ENCODE assay signal across 18 cellular contexts in genomic region chr4:164892018-164892417, GRCh38. TPM values are rescaled to one million over a fixed set of nuclear protein-coding genes. Genes with fewer than 3 reads are reported as not detected.
DNase-seq lines count a peak whose midpoint lies in the region; ATAC-seq lines count a peak whose summit lies in the region.
"Had no signal": no experiment of that assay in that cellular context is flagged by ENCODE, and none has a peak within 500 bp of the region (broad histone marks: within the 10 kb centered on the region; RNA-seq: fewer than 3 reads in every experiment).

No MANE protein-coding gene starts in this region.

- CTCF ChIA-PET in activated CD4-positive, alpha-beta memory T cell treated with anti-CD3 and anti-CD28 coated beads, Interleukin-2, amount 10 ng/mL, durations not matched to agents 7 days and 5 days (lab: Charles Lee), result no interaction called here

- no peak overlapping the region for H3K27ac Mint-ChIP-seq in activated CD4-positive, alpha-beta memory T cell treated with anti-CD3 and anti-CD28 coated beads, Interleukin-2, amount 10 ng/mL, durations not matched to agents 7 days and 5 days
- H3K27ac Mint-ChIP-seq: activated B cell treated with CpG ODN at 0.5 μM for 24 hours had no signal

- DNase-seq in foreskin melanocyte (no peak), HUDEP-2 (lab: John Stamatoyannopoulos, UW; ENCODE audit: unreplicated experiment in 76 of 76) (no peak)
- no peak for DNase-seq in activated CD4-positive, alpha-beta memory T cell treated with anti-CD3 and anti-CD28 coated beads, Interleukin-2, amount 10 ng/mL, durations not matched to agents 7 days and 5 days
- DNase-seq: activated B cell treated with CpG ODN at 0.5 μM for 24 hours, activated gamma-delta T cell, caudate nucleus, GOT3, NCI-H446 treated with DMSO at 0.1 percent for 48 hours, Right ventricle myocardium superior had no signal

- H3K27me3 Mint-ChIP-seq in activated CD4-positive, alpha-beta memory T cell treated with anti-CD3 and anti-CD28 coated beads, Interleukin-2, amount 10 ng/mL, durations not matched to agents 7 days and 5 days, result peaks cover 7% of the 10 kb centered on the region

- no peak overlapping the region for H3K4me3 Mint-ChIP-seq in activated CD4-positive, alpha-beta memory T cell treated with anti-CD3 and anti-CD28 coated beads, Interleukin-2, amount 10 ng/mL, durations not matched to agents 7 days and 5 days
- H3K4me3 Mint-ChIP-seq: activated B cell treated with CpG ODN at 0.5 μM for 24 hours had no signal

- no peaks in the 10 kb centered on the region for H3K9me3 Mint-ChIP-seq in activated CD4-positive, alpha-beta memory T cell treated with anti-CD3 and anti-CD28 coated beads, Interleukin-2, amount 10 ng/mL, durations not matched to agents 7 days and 5 days
- H3K9me3 Mint-ChIP-seq: activated B cell treated with CpG ODN at 0.5 μM for 24 hours had no signal

- no peaks in the 10 kb centered on the region for H3K36me3 Mint-ChIP-seq in activated CD4-positive, alpha-beta memory T cell treated with anti-CD3 and anti-CD28 coated beads, Interleukin-2, amount 10 ng/mL, durations not matched to agents 7 days and 5 days (ENCODE audit: low read depth)

- POLR2A ChIA-PET in activated CD4-positive, alpha-beta memory T cell treated with anti-CD3 and anti-CD28 coated beads, Interleukin-2, amount 10 ng/mL, durations not matched to agents 7 days and 5 days (lab: Charles Lee), result no interaction called here

- H3K4me1 Mint-ChIP-seq in activated CD4-positive, alpha-beta memory T cell treated with anti-CD3 and anti-CD28 coated beads, Interleukin-2, amount 10 ng/mL, durations not matched to agents 7 days and 5 days, result no peaks in the 10 kb centered on the region
- H3K4me1 Mint-ChIP-seq: activated B cell treated with CpG ODN at 0.5 μM for 24 hours had no signal

- ATAC-seq in GM18499 (IDR thresholded peaks at IDR 0.05; ENCODE audit: insufficient read depth, unreplicated experiment), result peak; percentile 70
- ATAC-seq in GM19468 (IDR thresholded peaks at IDR 0.05; ENCODE audit: extremely low read depth, unreplicated experiment), result peak; percentile 90
- ATAC-seq in HG02870 (IDR thresholded peaks at IDR 0.05; ENCODE audit: unreplicated experiment), result peak; percentile 63
- peak; percentile 61 for ATAC-seq in HG03520 (IDR thresholded peaks at IDR 0.05; ENCODE audit: unreplicated experiment)
- ATAC-seq in HG03439 (IDR thresholded peaks at IDR 0.05; ENCODE audit: unreplicated experiment), result no peak

RNA-seq across cellular contexts. Expression of gene APELA, which starts 15.0 kb away (rescaled TPM):
- not detected for total RNA-seq in activated CD4-positive, alpha-beta memory T cell treated with anti-CD3 and anti-CD28 coated beads, Interleukin-2, amount 10 ng/mL, durations not matched to agents 7 days and 5 days
- total RNA-seq: activated B cell treated with CpG ODN at 0.5 μM for 24 hours, LHCN-M2, mononuclear cell, posterior vena cava, Right ventricle myocardium superior, suprapubic skin had no signal
